8 cellular contexts compared by ENCODE assay signal in genomic region chr15:78506971-78507830, GRCh38. TPM values are rescaled to one million over a fixed set of nuclear protein-coding genes. Genes with fewer than 3 reads are reported as not detected.
A peak's percentile ranks its signal among the peaks of the same experiment; 100 is the strongest.
DNase-seq lines count a peak whose midpoint lies in the region; ATAC-seq and TF ChIP-seq lines count a peak whose summit lies in the region.

TSS of gene HYKK (plus strand) at chr15:78507577. CDS start at chr15:78513089, 5,512 bp downstream.

- H3K36me3 ChIP-seq in ascending aorta (no peaks in the 10 kb centered on the region), prostate gland (no peaks in the 10 kb centered on the region), urinary bladder (ENCODE audit: insufficient read depth) (no peaks in the 10 kb centered on the region)

- ATAC-seq in HG02885 (IDR thresholded peaks at IDR 0.05; ENCODE audit: poor library complexity, unreplicated experiment) (peak; percentile 88), right cardiac atrium (peak; percentile 98)

- H3K4me3 ChIP-seq in ascending aorta (peak within 1 kb of the TSS; percentile 61 to 76), right cardiac atrium (ENCODE audit: low read length) (peak within 1 kb of the TSS; percentile 72), prostate gland (peak within 1 kb of the TSS; percentile 58 to 84), urinary bladder (ENCODE audit: low read depth, low read length) (peak within 1 kb of the TSS; percentile 67)

- no peaks in the 10 kb centered on the region for H3K9me3 ChIP-seq in ascending aorta
- H3K9me3 ChIP-seq in right cardiac atrium (ENCODE audit: control insufficient read depth, low read length): no peaks in the 10 kb centered on the region
- H3K9me3 ChIP-seq in prostate gland: no peaks in the 10 kb centered on the region

- no peak for TF ChIP-seq CTCF in GM13976 (IDR thresholded peaks at IDR 0.05; ENCODE audit: borderline replicate concordance, control extremely low read depth, extremely low read depth, insufficient read depth, missing control alignments)
- TF ChIP-seq CTCF in ascending aorta (IDR thresholded peaks at IDR 0.05): peak in 1 of 3 experiments; percentile 28
- TF ChIP-seq CTCF in prostate gland (IDR thresholded peaks at IDR 0.05): peak in 2 of 4 experiments; percentile 47 to 48

- 1% methylated on average over 63 of the region's 63 CpGs for WGBS in right cardiac atrium
- under 1% methylated on average over 63 of the region's 63 CpGs for WGBS in prostate gland
- WGBS in urinary bladder: under 1% methylated on average over 63 of the region's 63 CpGs

- H3K27me3 ChIP-seq in ascending aorta (no peaks in the 10 kb centered on the region), right cardiac atrium (ENCODE audit: control insufficient read depth, insufficient read depth) (no peaks in the 10 kb centered on the region), prostate gland (replicated peaks; ENCODE audit: insufficient read depth) (no peaks in the 10 kb centered on the region)

- H3K27ac ChIP-seq in ascending aorta (peak within 1 kb of the TSS; percentile 44 to 59), right cardiac atrium (ENCODE audit: low read length) (peak within 1 kb of the TSS; percentile 73), prostate gland (peak within 1 kb of the TSS; percentile 73 to 77), urinary bladder (ENCODE audit: low read depth) (peak within 1 kb of the TSS; percentile 14)

- in situ Hi-C loops in GM13976 (cut with MboI; ENCODE audit: low sequenced_read_pairs, unreplicated experiment): no loop called here

- peak; percentile 50 for TF ChIP-seq POLR2A in prostate gland (IDR thresholded peaks at IDR 0.05)

- H3K4me1 ChIP-seq in ascending aorta (peaks cover 0 to 4% of the 10 kb centered on the region in 2 donors), right cardiac atrium (ENCODE audit: control insufficient read depth, insufficient read depth, low read length) (no peaks in the 10 kb centered on the region), prostate gland (replicated peaks) (no peaks in the 10 kb centered on the region), urinary bladder (ENCODE audit: insufficient read depth) (no peaks in the 10 kb centered on the region)

- DNase-seq in GM13976 (ENCODE audit: low spot score): peak; percentile 93
- peak; percentile 95 for DNase-seq in NCI-H1694 treated with DMSO at 0.1 percent for 48 hours (lab: John Stamatoyannopoulos, UW)
- DNase-seq in T-helper 2 cell: peak; percentile 30 to 85 (median 60)
- DNase-seq in ascending aorta (ENCODE audit: low spot score in 2 of 2): peak; percentile 73 to 97
- peak; percentile 92 to 95 (median 94) for DNase-seq in right cardiac atrium
- DNase-seq in prostate gland (ENCODE audit: low spot score): peak; percentile 96

- intact Hi-C loops in ascending aorta (cut with DNase I): loop anchor here (1.0 to 5.0 kb wide), 3 partner anchors 33 to 360 kb away; partner anchors contain the start of genes IDH3A, IREB2 and PSMA4
- intact Hi-C loops in right cardiac atrium (cut with DNase I): no loop called here
- intact Hi-C loops in prostate gland (cut with DNase I): loop anchor here (5.0 kb wide), 1 partner anchor 35 kb away; the partner anchor contains the start of gene PSMA4

RNA-seq across cellular contexts. Expression of gene HYKK, which starts in this region (rescaled TPM):
- total RNA-seq in ascending aorta: 9.0 TPM
- 10 to 100 TPM in 2 of 4 donors, 1 to 10 TPM in 2; 6.2 to 11.0 (median 9.1) TPM for total RNA-seq in right cardiac atrium
- 4.9 TPM for polyA plus RNA-seq in right cardiac atrium
- 10 to 100 TPM in 1 of 2 donors, 1 to 10 TPM in 1; 6.2 to 11.2 TPM for total RNA-seq in prostate gland
- total RNA-seq in urinary bladder: 7.1 TPM
- 4.8 TPM for polyA plus RNA-seq in urinary bladder

Comparison
In these comparisons a context has a peak if more than half of its experiments do, and no peak if none do; other contexts are left out.
1. Peak in every context shown above with its lines: DNase-seq, ATAC-seq, H3K4me3 ChIP-seq and H3K27ac ChIP-seq.
2. H3K27ac ChIP-seq: peak in every context shown above with its lines; median percentile 75 in prostate gland; 73 in right cardiac atrium; 52 in ascending aorta; 14 in urinary bladder.
3. intact Hi-C loops: an anchor here in ascending aorta (1.0 to 5.0 kb wide) and prostate gland (5.0 kb wide); none called in right cardiac atrium.